8 cellular contexts compared by ENCODE assay signal in the genomic region with DNA sequence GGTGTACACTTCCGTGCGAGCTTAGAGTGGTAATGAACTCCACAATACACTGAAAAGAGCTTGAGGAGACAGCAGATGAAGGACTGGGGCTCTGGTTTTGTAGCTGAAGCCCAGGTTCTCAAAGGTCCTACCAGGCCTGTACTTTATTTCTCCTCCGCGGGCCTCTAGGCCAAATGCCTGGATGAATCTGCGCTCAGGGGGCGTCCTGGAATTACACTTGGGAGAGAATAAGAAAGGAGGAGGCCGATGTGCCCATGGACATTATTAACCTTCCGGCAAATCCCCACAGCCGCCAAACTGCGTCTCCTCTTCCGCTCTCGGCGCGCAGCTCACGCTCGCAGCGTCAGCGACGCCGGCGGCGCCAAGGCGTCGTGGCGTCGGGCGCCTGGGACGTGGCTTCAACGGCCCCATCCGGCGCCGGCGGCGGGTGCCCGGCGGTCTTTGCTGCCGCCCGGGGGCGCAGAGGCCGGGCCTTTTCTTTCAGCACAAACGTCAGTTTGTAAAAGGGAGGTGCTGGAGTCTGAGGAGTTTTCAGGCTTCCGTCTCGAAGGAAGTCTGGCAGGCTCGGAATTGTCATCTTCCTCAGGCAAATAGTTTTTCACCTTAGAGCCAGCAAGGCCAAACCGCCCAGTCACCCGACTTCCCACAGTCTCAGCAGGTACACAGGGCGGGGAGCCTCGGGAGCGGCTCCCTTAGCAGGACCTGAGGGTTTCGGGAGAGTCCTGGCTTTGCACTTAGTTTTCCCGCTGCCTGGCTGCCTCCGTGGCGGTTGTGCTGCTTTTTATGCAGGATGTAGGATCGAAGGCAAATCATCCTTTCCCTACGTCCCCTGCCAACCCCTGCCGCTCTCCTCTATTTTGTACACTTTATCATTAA. TPM values are rescaled to one million over a fixed set of nuclear protein-coding genes. Genes with fewer than 3 reads are reported as not detected.
DNase-seq lines count a peak whose midpoint lies in the region; ATAC-seq and TF ChIP-seq lines count a peak whose summit lies in the region.

Gene CCDC7, plus strand, starts transcription at position 401 of the 876 bp plus-strand sequence. CDS start 5,503 bp downstream, outside the sequence.

- CTCF ChIA-PET in activated CD4-positive, alpha-beta memory T cell treated with anti-CD3 and anti-CD28 coated beads for 36 hours (lab: Charles Lee), result interaction anchor here (0.7 to 2.3 kb wide), 12 partner anchors 8 to 707 kb away, joined by 3 to 23 read pairs (median 4); no protein-coding TSS in a partner anchor

- H3K4me3 ChIP-seq in CD4-positive, CD25-positive, alpha-beta regulatory T cell (ENCODE audit: low read depth, low read length), result peak within 1 kb of the TSS; percentile 98
- H3K4me3 ChIP-seq in lower lobe of right lung, result peak within 1 kb of the TSS; percentile 80

- H3K4me3 Mint-ChIP-seq in CD4-positive, CD25-positive, alpha-beta regulatory T cell, result peak within 1 kb of the TSS; percentile 88 to 99 (median 94)
- H3K4me3 Mint-ChIP-seq in activated CD4-positive, alpha-beta memory T cell treated with anti-CD3 and anti-CD28 coated beads for 36 hours, result peak within 1 kb of the TSS; percentile 89

- no peaks in the 10 kb centered on the region for H3K36me3 ChIP-seq in CD4-positive, CD25-positive, alpha-beta regulatory T cell (ENCODE audit: control insufficient read depth, insufficient read depth, low read length)
- H3K36me3 ChIP-seq in lower lobe of right lung, result no peaks in the 10 kb centered on the region

- peak; percentile 71 for TF ChIP-seq CTCF in lower lobe of right lung (IDR thresholded peaks at IDR 0.05)

- H3K27ac ChIP-seq in CD4-positive, CD25-positive, alpha-beta regulatory T cell (ENCODE audit: insufficient read depth, low read length, poor library complexity, severe bottlenecking), result peak within 1 kb of the TSS; percentile 97
- H3K27ac ChIP-seq in lower lobe of right lung, result peak within 1 kb of the TSS; percentile 98

- DNase-seq in CD4-positive, CD25-positive, alpha-beta regulatory T cell, result peak; percentile 77 to 96 (median 89)
- DNase-seq in NCI-H82 (lab: John Stamatoyannopoulos, UW), result peak; percentile 81
- DNase-seq in activated CD4-positive, alpha-beta memory T cell treated with anti-CD3 and anti-CD28 coated beads for 36 hours, result peak; percentile 89
- DNase-seq in ecto neural progenitor cell (ENCODE audit: low spot score), result peak; percentile 83
- peak; percentile 91 for DNase-seq in lower lobe of right lung
- DNase-seq in stimulated activated CD4-positive, alpha-beta T cell treated with anti-CD3 and anti-CD28 coated beads, TNF-alpha, amount 100 ng/mL, for 24 hours (ENCODE audit: low read depth in 3 of 3), result peak; percentile 66 to 81 (median 75)

- intact Hi-C loops in activated CD4-positive, alpha-beta memory T cell treated with anti-CD3 and anti-CD28 coated beads for 36 hours (cut with micrococcal nuclease), result loop anchor here (1.0 to 10.0 kb wide), 6 partner anchors 33 to 689 kb away; partner anchors contain the start of genes ITGB1 and KIF5B
- intact Hi-C loops in lower lobe of right lung (cut with DNase I), result no loop called here

- H3K36me3 Mint-ChIP-seq in CD4-positive, CD25-positive, alpha-beta regulatory T cell, result no peaks in the 10 kb centered on the region
- H3K36me3 Mint-ChIP-seq in activated CD4-positive, alpha-beta memory T cell treated with anti-CD3 and anti-CD28 coated beads for 36 hours, result peaks cover 2% of the 10 kb centered on the region

- H3K4me1 Mint-ChIP-seq in CD4-positive, CD25-positive, alpha-beta regulatory T cell, result peaks cover 0 to 32% (median 12%) of the 10 kb centered on the region in 4 donors
- peaks cover 13% of the 10 kb centered on the region for H3K4me1 Mint-ChIP-seq in activated CD4-positive, alpha-beta memory T cell treated with anti-CD3 and anti-CD28 coated beads for 36 hours (ENCODE audit: low read depth)

- ATAC-seq in CD4-positive, CD25-positive, alpha-beta regulatory T cell (ENCODE audit: low read depth in 2 of 2), result peak; percentile 98
- ATAC-seq in GM19395 (IDR thresholded peaks at IDR 0.05; ENCODE audit: unreplicated experiment) (peak; percentile 94), HG03565 (IDR thresholded peaks at IDR 0.05; ENCODE audit: unreplicated experiment) (peak; percentile 95), lower lobe of right lung (peak; percentile 99)

- peaks cover 12% of the 10 kb centered on the region for H3K4me1 ChIP-seq in CD4-positive, CD25-positive, alpha-beta regulatory T cell (ENCODE audit: control insufficient read depth, insufficient read depth, low read length, poor library complexity, severe bottlenecking)
- H3K4me1 ChIP-seq in lower lobe of right lung, result peaks cover 14% of the 10 kb centered on the region

- POLR2A ChIA-PET in activated CD4-positive, alpha-beta memory T cell treated with anti-CD3 and anti-CD28 coated beads for 36 hours (lab: Charles Lee), result interaction anchor here (1.2 to 1.5 kb wide), 2 partner anchors 32 to 68 kb away, joined by 7 to 9 read pairs; no protein-coding TSS in a partner anchor

- H3K27me3 ChIP-seq in CD4-positive, CD25-positive, alpha-beta regulatory T cell (ENCODE audit: control insufficient read depth, insufficient read depth, low read length), result no peaks in the 10 kb centered on the region
- no peaks in the 10 kb centered on the region for H3K27me3 ChIP-seq in lower lobe of right lung (ENCODE audit: low read depth)

- H3K9me3 ChIP-seq in CD4-positive, CD25-positive, alpha-beta regulatory T cell (ENCODE audit: control insufficient read depth in 2 of 2, low read length in 2 of 2), result no peaks in the 10 kb centered on the region
- H3K9me3 ChIP-seq in lower lobe of right lung, result no peaks in the 10 kb centered on the region

- peaks cover 0 to 2% (median 0%) of the 10 kb centered on the region in 7 donors for H3K9me3 Mint-ChIP-seq in CD4-positive, CD25-positive, alpha-beta regulatory T cell
- no peaks in the 10 kb centered on the region for H3K9me3 Mint-ChIP-seq in activated CD4-positive, alpha-beta memory T cell treated with anti-CD3 and anti-CD28 coated beads for 36 hours

- no peaks in the 10 kb centered on the region for H3K27me3 Mint-ChIP-seq in CD4-positive, CD25-positive, alpha-beta regulatory T cell
- no peaks in the 10 kb centered on the region for H3K27me3 Mint-ChIP-seq in activated CD4-positive, alpha-beta memory T cell treated with anti-CD3 and anti-CD28 coated beads for 36 hours

- peak within 1 kb of the TSS; percentile 97 to 99 (median 99) for H3K27ac Mint-ChIP-seq in CD4-positive, CD25-positive, alpha-beta regulatory T cell
- H3K27ac Mint-ChIP-seq in activated CD4-positive, alpha-beta memory T cell treated with anti-CD3 and anti-CD28 coated beads for 36 hours, result peak within 1 kb of the TSS; percentile 96

RNA-seq across cellular contexts. Expression of gene CCDC7, which starts in this region (rescaled TPM):
- total RNA-seq in CD4-positive, CD25-positive, alpha-beta regulatory T cell, result 73.6 TPM
- polyA plus RNA-seq in CD4-positive, CD25-positive, alpha-beta regulatory T cell, result 10 to 100 TPM in 3 of 4 donors, 1 to 10 TPM in 1; 6.8 to 33.4 (median 21.4) TPM
- 10 to 100 TPM in 1 of 2 experiments, 1 to 10 TPM in 1; 8.6 to 11.6 TPM for total RNA-seq in activated CD4-positive, alpha-beta memory T cell treated with anti-CD3 and anti-CD28 coated beads for 36 hours
- 22.8 TPM for total RNA-seq in lower lobe of right lung

Comparison
In these comparisons a context has a peak if more than half of its experiments do, and no peak if none do; other contexts are left out.
1. Peak in every context shown above with its lines: DNase-seq, ATAC-seq, H3K4me3 ChIP-seq and H3K27ac ChIP-seq.